10 cellular contexts compared by ENCODE assay signal in genomic region chr17:22469101-22469880, GRCh38.
"Had no signal": no experiment of that assay in that cellular context is flagged by ENCODE, and none has a peak within 500 bp of the region (broad histone marks: within the 10 kb centered on the region; RNA-seq: fewer than 3 reads in every experiment).

No MANE protein-coding gene starts in this region.

- H3K9me3 ChIP-seq: HAP-1 had no signal

- H3K36me3 ChIP-seq: HAP-1 had no signal

- H3K27ac Mint-ChIP-seq: HFFc6 had no signal

- H2AFZ ChIP-seq: GM23248 had no signal

- H3K4me1 ChIP-seq: HAP-1 had no signal

- H3K9ac ChIP-seq: GM23248 had no signal

- FAIRE-seq: K562 had no signal

- H3K4me3 ChIP-seq: GM23248, HAP-1, K562 had no signal

- H3K27ac ChIP-seq: GM23248, HL-60 had no signal

- H3K4me3 Mint-ChIP-seq: HFFc6 had no signal

- ATAC-seq: HCT116, K562 had no signal

- DNase-seq: GM23248, GOT3, H7, HFFc6, IMR-90, KG1 had no signal
